Comparison of ENCODE assay signal across 9 cellular contexts in the genomic region with DNA sequence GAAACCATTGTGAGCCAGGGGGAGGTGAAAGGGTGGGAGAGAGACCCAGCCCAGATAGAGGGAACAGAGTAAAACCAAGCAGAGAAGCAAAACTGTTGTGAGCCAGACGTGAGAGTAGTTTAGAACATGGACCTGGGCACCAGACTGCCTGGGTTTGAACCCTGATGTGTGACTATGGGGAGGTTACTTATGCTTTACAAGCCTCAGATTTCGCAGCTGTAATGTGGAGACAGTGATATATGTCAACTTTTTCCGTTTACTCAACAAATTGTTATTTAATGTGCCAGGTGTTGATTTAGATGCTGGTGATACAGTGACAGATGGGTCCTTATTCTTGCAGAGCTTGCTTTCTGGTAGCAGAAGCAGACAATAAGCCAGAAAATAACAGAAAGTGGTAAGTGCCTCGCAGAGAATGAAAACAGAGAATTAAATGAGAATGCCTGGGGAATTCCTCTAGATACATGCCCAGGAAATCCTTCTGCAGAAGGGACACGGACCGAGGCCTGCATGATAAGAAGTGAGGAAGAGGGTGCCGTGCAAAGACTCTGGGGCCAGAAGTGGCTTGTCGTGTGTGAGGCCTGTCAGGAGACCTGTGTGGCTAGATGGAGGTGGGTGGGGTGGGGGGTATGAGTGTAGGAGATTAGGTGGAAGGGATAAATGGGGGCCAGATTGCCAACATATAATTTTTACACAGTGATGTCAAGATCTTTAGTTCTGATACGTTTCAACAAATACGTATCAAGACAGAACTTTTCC. TPM values are rescaled to one million over a fixed set of nuclear protein-coding genes. Genes with fewer than 3 reads are reported as not detected.
DNase-seq lines count a peak whose midpoint lies in the region; ATAC-seq, FAIRE-seq and TF ChIP-seq lines count a peak whose summit lies in the region.
"Had no signal": no experiment of that assay in that cellular context is flagged by ENCODE, and none has a peak within 500 bp of the region (broad histone marks: within the 10 kb centered on the region; RNA-seq: fewer than 3 reads in every experiment).

No MANE protein-coding gene starts in this region.

- no peak for TF ChIP-seq CTCF in CD4-positive, alpha-beta T cell (IDR thresholded peaks at IDR 0.05)
- TF ChIP-seq CTCF in K562 (IDR thresholded peaks at IDR 0.05 in 2 of 3, conservative IDR thresholded peaks at IDR 0.05 in 1 of 3; ENCODE audit: insufficient read depth in 2 of 3, low read depth in 1 of 3, low read length in 3 of 3), result no peak

- in situ Hi-C loops in K562 (cut with MboI), result no loop called here

- H3K4me1 ChIP-seq in K562 (replicated peaks in 1 of 2; ENCODE audit: control insufficient read depth in 2 of 2, insufficient read depth in 2 of 2, low read length in 2 of 2), result peaks cover 0 to 25% of the 10 kb centered on the region in 2 experiments; a peak in 2 of 5 replicates
- peaks cover 10 to 39% (median 29%) of the 10 kb centered on the region in 5 donors for H3K4me1 ChIP-seq in subcutaneous abdominal adipose tissue (ENCODE audit: control insufficient read depth in 5 of 5, insufficient read depth in 5 of 5, low read length in 5 of 5)

- H3K27me3 Mint-ChIP-seq in CD4-positive, alpha-beta T cell, result no peaks in the 10 kb centered on the region
- H3K27me3 Mint-ChIP-seq: activated naive CD8-positive, alpha-beta T cell treated with anti-CD3 and anti-CD28 coated beads, Interleukin-2, amount 10 ng/mL, durations not matched to agents 7 days and 5 days had no signal

- H3K27ac ChIP-seq in CD4-positive, alpha-beta T cell (ENCODE audit: low read depth, low read length), result peak overlapping the region; percentile 19
- H3K27ac ChIP-seq in K562 (ENCODE audit: extremely low read depth, low read depth, low read length), result no peak overlapping the region
- H3K27ac ChIP-seq in subcutaneous abdominal adipose tissue (ENCODE audit: low read depth, low read length), result peak overlapping the region; percentile 35

- intact Hi-C loops in CD4-positive, alpha-beta T cell (cut with DNase I, micrococcal nuclease), result loop anchor here in 1 of 2 experiments (2.0 to 5.0 kb wide), 2 partner anchors 14 to 108 kb away; a partner anchor contains a TSS
- intact Hi-C loops in K562 (cut with micrococcal nuclease), result no loop called here

- BruUV-seq in K562 (replicated peaks; lab: Mats Ljungman, UMichigan), result no TSS peak

- no peaks in the 10 kb centered on the region for H4K20me1 ChIP-seq in K562 (replicated peaks; ENCODE audit: control insufficient read depth, insufficient read depth, low read length)

- no peaks in the 10 kb centered on the region for H3K9me1 ChIP-seq in K562 (ENCODE audit: control insufficient read depth, insufficient read depth, low read length)

- H3K4me3 ChIP-seq in K562 (no peak overlapping the region), subcutaneous abdominal adipose tissue (ENCODE audit: low read depth in 1 of 5, low read length in 5 of 5) (no peak overlapping the region)

- CTCF ChIA-PET in CD4-positive, alpha-beta T cell (lab: Charles Lee), result interaction anchor here (1.5 to 1.9 kb wide), 3 partner anchors 9 to 15 kb away, joined by 3 to 7 read pairs (median 7); a partner anchor contains a TSS
- CTCF ChIA-PET in K562 (lab: Yijun Ruan, JAX; ENCODE audit: low intra/inter-chr PET ratio), result no interaction called here

- no peak overlapping the region for H3K4me3 Mint-ChIP-seq in CD4-positive, alpha-beta T cell
- H3K4me3 Mint-ChIP-seq: activated naive CD8-positive, alpha-beta T cell treated with anti-CD3 and anti-CD28 coated beads, Interleukin-2, amount 10 ng/mL, durations not matched to agents 7 days and 5 days had no signal

- no peak overlapping the region for H2AFZ ChIP-seq in K562 (ENCODE audit: low read depth, low read length)

- no peak overlapping the region for H3K27ac Mint-ChIP-seq in CD4-positive, alpha-beta T cell
- H3K27ac Mint-ChIP-seq: activated naive CD8-positive, alpha-beta T cell treated with anti-CD3 and anti-CD28 coated beads, Interleukin-2, amount 10 ng/mL, durations not matched to agents 7 days and 5 days had no signal

- H3K79me2 ChIP-seq in K562 (ENCODE audit: control insufficient read depth, insufficient read depth, low read length), result peaks cover 18% of the 10 kb centered on the region

- no peak for ATAC-seq in CD4-positive, alpha-beta T cell (ENCODE audit: poor library complexity)
- ATAC-seq in GM19452 (IDR thresholded peaks at IDR 0.05; ENCODE audit: unreplicated experiment) (peak; percentile 3), HG03565 (IDR thresholded peaks at IDR 0.05; ENCODE audit: unreplicated experiment) (peak; percentile 16), K562 (peak; percentile 38; the same call in 2 of the 3 replicates)

- no peaks in the 10 kb centered on the region for H3K9me3 Mint-ChIP-seq in CD4-positive, alpha-beta T cell

- FAIRE-seq in K562 (lab: Jason Lieb, UNC), result no peak

- H3K4me1 Mint-ChIP-seq in CD4-positive, alpha-beta T cell (ENCODE audit: low read depth), result peaks cover 28% of the 10 kb centered on the region

- H3K27me3 ChIP-seq in CD4-positive, alpha-beta T cell (ENCODE audit: control insufficient read depth, insufficient read depth, low read length), result no peaks in the 10 kb centered on the region
- H3K27me3 ChIP-seq in K562 (ENCODE audit: control insufficient read depth in 2 of 2, insufficient read depth in 2 of 2, low read length in 2 of 2), result no peaks in the 10 kb centered on the region
- H3K27me3 ChIP-seq in subcutaneous abdominal adipose tissue (ENCODE audit: control insufficient read depth in 5 of 5, insufficient read depth in 4 of 5, low read length in 5 of 5), result no peaks in the 10 kb centered on the region

- no peak overlapping the region for H3K4me2 ChIP-seq in K562 (ENCODE audit: insufficient read depth, low read length)

- no peaks in the 10 kb centered on the region for H3K36me3 ChIP-seq in K562 (ENCODE audit: control insufficient read depth, insufficient read depth, low read length)
- no peaks in the 10 kb centered on the region for H3K36me3 ChIP-seq in subcutaneous abdominal adipose tissue (ENCODE audit: control insufficient read depth in 5 of 5, insufficient read depth in 5 of 5, low read length in 5 of 5)

- no peaks in the 10 kb centered on the region for H3K9me3 ChIP-seq in CD4-positive, alpha-beta T cell (ENCODE audit: control insufficient read depth, low read length)
- H3K9me3 ChIP-seq in K562 (replicated peaks; ENCODE audit: control insufficient read depth, insufficient read depth, low read depth, low read length) (no peaks in the 10 kb centered on the region), subcutaneous abdominal adipose tissue (ENCODE audit: control insufficient read depth in 5 of 5, low read length in 5 of 5) (no peaks in the 10 kb centered on the region)

- TF ChIP-seq POLR2A in K562 (conservative IDR thresholded peaks at IDR 0.05), result no peak

- TF ChIP-seq EP300 in K562 (IDR thresholded peaks at IDR 0.05; ENCODE audit: low read length), result no peak

- no peak for TF ChIP-seq RAD21 in K562 (CRISPR knock-in tag; conservative IDR thresholded peaks at IDR 0.05 in 1 of 2, IDR thresholded peaks at IDR 0.05 in 1 of 2)

- DNase-seq in CD4-positive, alpha-beta T cell, result no peak
- DNase-seq in K562 (ENCODE audit: extremely low read depth in 1 of 4, low spot score in 3 of 4) (no peak), foreskin melanocyte (no peak), DMS53 treated with DMSO at 0.1 percent for 48 hours (lab: John Stamatoyannopoulos, UW; ENCODE audit: unreplicated experiment) (no peak), DMS53 (lab: John Stamatoyannopoulos, UW) (no peak)

- no peak overlapping the region for H3K9ac ChIP-seq in K562 (ENCODE audit: insufficient read depth in 1 of 2, low read depth in 2 of 2, low read length in 2 of 2)
- peak overlapping the region in 1 of 5 donors; percentile 29 for H3K9ac ChIP-seq in subcutaneous abdominal adipose tissue (ENCODE audit: low read length in 5 of 5)

- WGBS in K562 (ENCODE audit: insufficient coverage, low coverage, missing lambda C conversion rate), result 42% methylated on average over 10 of the region's 10 CpGs

- POLR2A ChIA-PET in CD4-positive, alpha-beta T cell (lab: Charles Lee), result interaction anchor here (6.7 kb wide), 1 partner anchor 13 kb away, joined by 47 read pairs; a partner anchor contains a TSS
- POLR2A ChIA-PET in K562 (lab: Yijun Ruan, JAX), result no interaction called here

- H3K36me3 Mint-ChIP-seq in CD4-positive, alpha-beta T cell (ENCODE audit: low read depth), result peaks cover 5% of the 10 kb centered on the region

RNA-seq across cellular contexts. Expression of a gene that starts 15.0 kb away (rescaled TPM):
- total RNA-seq in CD4-positive, alpha-beta T cell, result 10 to 100 TPM; 50.9 to 54.4 TPM
- total RNA-seq in K562 (2011; cell fraction: chromatin; rRNA removed; ENCODE audit: low replicate concordance), result 17.0 and 36.6 TPM in 2 replicates
- 7.0 and 8.9 TPM in 2 replicates for total RNA-seq in K562 (2011; cell fraction: nucleolus; rRNA removed)
- 18.3 and 30.8 TPM in 2 replicates for total RNA-seq in K562 (2011; cell fraction: nucleoplasm; rRNA removed)
- 9.6 and 10.4 TPM in 2 replicates for total RNA-seq in K562 (2014; rRNA removed)
- 12.6 and 13.5 TPM in 2 replicates for total RNA-seq in K562 (2014; rRNA removed; fragmentation: Illumina TruSeq; extraction: Trizol)
- total RNA-seq in K562 (2015; rRNA removed; fragmentation: Illumina TruSeq; extraction: Trizol), result 11.6 and 12.2 TPM in 2 replicates
- total RNA-seq in K562 (2021), result 12.6 and 13.2 TPM in 2 replicates
- 8.9 and 11.3 TPM in 2 replicates for polyA plus RNA-seq in K562 (2011; rRNA removed)
- 2.3 and 4.7 TPM in 2 replicates for polyA plus RNA-seq in K562 (2011; cell fraction: cytosol; rRNA removed)
- 13.5 and 13.7 TPM in 2 replicates for polyA plus RNA-seq in K562 (2011; cell fraction: nucleus; rRNA removed)
- 7.3 and 18.2 TPM in 2 replicates for polyA plus RNA-seq in K562 (2012)
- 11.0 and 14.9 TPM in 2 replicates for polyA plus RNA-seq in K562 (2014; fragmentation: Illumina TruSeq; extraction: Trizol)
- polyA plus RNA-seq in K562 (2014; fragmentation: Nextera tagmentation; extraction: Ambion mirVana), result 1 to 10 TPM; 3.3 to 3.5 TPM
- 10.9 and 13.2 TPM in 2 replicates for polyA plus RNA-seq in K562 (2014; rRNA removed)
- polyA minus RNA-seq in K562 (2011; rRNA and poly(A)+ RNA removed), result 11.3 and 12.9 TPM in 2 replicates
- 6.2 and 7.0 TPM in 2 replicates for polyA minus RNA-seq in K562 (2011; cell fraction: cytosol; rRNA and poly(A)+ RNA removed)
- 8.2 and 13.6 TPM in 2 replicates for polyA minus RNA-seq in K562 (2011; cell fraction: nucleus; rRNA and poly(A)+ RNA removed)

RNA-seq across cellular contexts. Expression of a gene that starts 43.1 kb away (rescaled TPM):
- total RNA-seq in CD4-positive, alpha-beta T cell, result not detected
- total RNA-seq in K562 (2011; cell fraction: chromatin; rRNA removed; ENCODE audit: low replicate concordance), result not detected in 2 replicates
- total RNA-seq in K562 (2011; cell fraction: nucleolus; rRNA removed), result not detected in 2 replicates
- not detected in 2 replicates for total RNA-seq in K562 (2011; cell fraction: nucleoplasm; rRNA removed)
- total RNA-seq in K562 (2014; rRNA removed), result not detected in 2 replicates
- not detected in 2 replicates for total RNA-seq in K562 (2014; rRNA removed; fragmentation: Illumina TruSeq; extraction: Trizol)
- total RNA-seq in K562 (2015; rRNA removed; fragmentation: Illumina TruSeq; extraction: Trizol), result not detected in 2 replicates
- not detected in 2 replicates for total RNA-seq in K562 (2021)
- not detected in 2 replicates for polyA plus RNA-seq in K562 (2011; rRNA removed)
- polyA plus RNA-seq in K562 (2011; cell fraction: cytosol; rRNA removed), result not detected in 2 replicates
- polyA plus RNA-seq in K562 (2011; cell fraction: nucleus; rRNA removed), result not detected in 2 replicates
- 0.19 and 0.22 TPM in 2 replicates for polyA plus RNA-seq in K562 (2012)
- polyA plus RNA-seq in K562 (2014; fragmentation: Illumina TruSeq; extraction: Trizol), result not detected in 2 replicates
- polyA plus RNA-seq in K562 (2014; fragmentation: Nextera tagmentation; extraction: Ambion mirVana), result under 1 TPM; 0.07 to 0.10 TPM
- polyA plus RNA-seq in K562 (2014; rRNA removed), result not detected in 2 replicates
- not detected in 2 replicates for polyA minus RNA-seq in K562 (2011; rRNA and poly(A)+ RNA removed)
- not detected in 2 replicates for polyA minus RNA-seq in K562 (2011; cell fraction: cytosol; rRNA and poly(A)+ RNA removed)
- polyA minus RNA-seq in K562 (2011; cell fraction: nucleus; rRNA and poly(A)+ RNA removed), result not detected in 2 replicates
- total RNA-seq: activated naive CD8-positive, alpha-beta T cell treated with anti-CD3 and anti-CD28 coated beads, Interleukin-2, amount 10 ng/mL, durations not matched to agents 7 days and 5 days had no signal
